ENCODE assay signal across 1 cellular context in the genomic region with DNA sequence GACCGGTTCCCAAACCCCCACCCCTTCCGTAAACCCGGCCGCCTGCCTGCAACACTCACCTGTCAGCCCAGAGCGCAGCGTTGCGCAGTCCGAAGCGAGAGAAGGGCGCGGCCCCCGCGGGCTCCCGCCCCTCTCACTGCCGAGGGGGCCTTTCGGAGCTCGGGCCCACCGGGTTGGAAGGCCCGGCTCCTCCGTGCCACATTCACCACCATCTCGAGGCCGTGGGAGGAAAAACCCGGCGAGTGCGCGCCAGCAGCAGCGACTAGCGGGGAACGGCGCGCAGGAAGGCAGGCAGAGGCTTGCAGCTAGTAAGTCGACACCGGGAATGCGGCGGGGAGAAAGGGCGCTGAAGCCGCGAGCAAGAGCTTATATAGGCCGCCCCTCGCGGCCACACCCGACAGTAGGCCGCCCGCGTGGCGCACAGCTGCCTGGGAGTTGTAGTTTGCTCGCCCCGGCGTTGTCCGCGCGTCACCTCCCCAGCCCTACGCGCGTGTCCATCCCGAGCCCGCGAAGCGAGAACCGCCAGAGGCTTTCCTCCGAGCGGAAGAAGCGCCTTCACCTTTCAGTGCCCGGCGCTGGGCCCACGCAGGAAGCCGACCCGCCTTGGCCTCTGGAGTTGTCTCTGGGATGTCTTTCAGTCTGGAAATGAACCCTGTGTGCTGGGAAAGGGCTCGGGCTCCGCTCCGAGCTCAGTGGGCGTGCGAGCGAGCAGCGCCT.
TF ChIP-seq lines count a peak whose summit lies in the region.

No MANE protein-coding gene starts in this region.

TF ChIP-seq in HepG2, 621 proteins besides CTCF, POLR2A, EP300 and RAD21 (continued from another document and continues in another):
- TF ChIP-seq, protein P1, sequence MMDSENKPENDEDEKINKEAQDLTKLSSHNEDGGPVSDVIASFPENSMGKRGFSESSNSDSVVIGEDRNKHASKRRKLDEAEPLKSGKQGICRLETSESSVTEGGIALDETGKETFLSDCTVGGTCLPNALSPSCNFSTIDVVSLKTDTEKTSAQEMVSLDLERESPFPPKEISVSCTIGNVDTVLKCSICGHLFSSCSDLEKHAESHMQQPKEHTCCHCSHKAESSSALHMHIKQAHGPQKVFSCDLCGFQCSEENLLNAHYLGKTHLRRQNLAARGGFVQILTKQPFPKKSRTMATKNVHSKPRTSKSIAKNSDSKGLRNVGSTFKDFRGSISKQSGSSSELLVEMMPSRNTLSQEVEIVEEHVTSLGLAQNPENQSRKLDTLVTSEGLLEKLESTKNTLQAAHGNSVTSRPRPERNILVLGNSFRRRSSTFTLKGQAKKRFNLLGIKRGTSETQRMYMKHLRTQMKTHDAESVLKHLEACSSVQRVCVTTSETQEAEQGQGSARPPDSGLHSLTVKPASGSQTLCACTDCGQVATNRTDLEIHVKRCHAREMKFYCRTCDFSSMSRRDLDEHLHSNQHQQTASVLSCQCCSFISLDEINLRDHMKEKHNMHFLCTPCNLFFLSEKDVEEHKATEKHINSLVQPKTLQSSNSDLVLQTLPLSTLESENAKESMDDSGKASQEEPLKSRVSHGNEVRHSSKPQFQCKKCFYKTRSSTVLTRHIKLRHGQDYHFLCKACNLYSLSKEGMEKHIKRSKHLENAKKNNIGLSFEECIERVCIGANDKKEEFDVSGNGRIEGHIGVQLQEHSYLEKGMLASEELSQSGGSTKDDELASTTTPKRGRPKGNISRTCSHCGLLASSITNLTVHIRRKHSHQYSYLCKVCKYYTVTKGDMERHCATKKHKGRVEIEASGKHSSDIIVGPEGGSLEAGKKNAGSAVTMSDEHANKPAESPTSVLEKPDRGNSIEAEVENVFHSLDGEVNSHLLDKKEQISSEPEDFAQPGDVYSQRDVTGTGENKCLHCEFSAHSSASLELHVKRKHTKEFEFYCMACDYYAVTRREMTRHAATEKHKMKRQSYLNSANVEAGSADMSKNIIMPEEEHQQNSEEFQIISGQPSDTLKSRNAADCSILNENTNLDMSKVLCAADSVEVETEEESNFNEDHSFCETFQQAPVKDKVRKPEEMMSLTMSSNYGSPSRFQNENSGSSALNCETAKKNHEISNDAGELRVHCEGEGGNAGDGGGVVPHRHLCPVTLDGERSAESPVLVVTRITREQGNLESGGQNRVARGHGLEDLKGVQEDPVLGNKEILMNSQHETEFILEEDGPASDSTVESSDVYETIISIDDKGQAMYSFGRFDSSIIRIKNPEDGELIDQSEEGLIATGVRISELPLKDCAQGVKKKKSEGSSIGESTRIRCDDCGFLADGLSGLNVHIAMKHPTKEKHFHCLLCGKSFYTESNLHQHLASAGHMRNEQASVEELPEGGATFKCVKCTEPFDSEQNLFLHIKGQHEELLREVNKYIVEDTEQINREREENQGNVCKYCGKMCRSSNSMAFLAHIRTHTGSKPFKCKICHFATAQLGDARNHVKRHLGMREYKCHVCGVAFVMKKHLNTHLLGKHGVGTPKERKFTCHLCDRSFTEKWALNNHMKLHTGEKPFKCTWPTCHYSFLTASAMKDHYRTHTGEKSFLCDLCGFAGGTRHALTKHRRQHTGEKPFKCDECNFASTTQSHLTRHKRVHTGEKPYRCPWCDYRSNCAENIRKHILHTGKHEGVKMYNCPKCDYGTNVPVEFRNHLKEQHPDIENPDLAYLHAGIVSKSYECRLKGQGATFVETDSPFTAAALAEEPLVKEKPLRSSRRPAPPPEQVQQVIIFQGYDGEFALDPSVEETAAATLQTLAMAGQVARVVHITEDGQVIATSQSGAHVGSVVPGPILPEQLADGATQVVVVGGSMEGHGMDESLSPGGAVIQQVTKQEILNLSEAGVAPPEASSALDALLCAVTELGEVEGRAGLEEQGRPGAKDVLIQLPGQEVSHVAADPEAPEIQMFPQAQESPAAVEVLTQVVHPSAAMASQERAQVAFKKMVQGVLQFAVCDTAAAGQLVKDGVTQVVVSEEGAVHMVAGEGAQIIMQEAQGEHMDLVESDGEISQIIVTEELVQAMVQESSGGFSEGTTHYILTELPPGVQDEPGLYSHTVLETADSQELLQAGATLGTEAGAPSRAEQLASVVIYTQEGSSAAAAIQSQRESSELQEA (CRISPR knock-in tag; IDR thresholded peaks at IDR 0.05; ENCODE audit: not compliant biosample characterization): peak; percentile 91
- TF ChIP-seq, protein P2, sequence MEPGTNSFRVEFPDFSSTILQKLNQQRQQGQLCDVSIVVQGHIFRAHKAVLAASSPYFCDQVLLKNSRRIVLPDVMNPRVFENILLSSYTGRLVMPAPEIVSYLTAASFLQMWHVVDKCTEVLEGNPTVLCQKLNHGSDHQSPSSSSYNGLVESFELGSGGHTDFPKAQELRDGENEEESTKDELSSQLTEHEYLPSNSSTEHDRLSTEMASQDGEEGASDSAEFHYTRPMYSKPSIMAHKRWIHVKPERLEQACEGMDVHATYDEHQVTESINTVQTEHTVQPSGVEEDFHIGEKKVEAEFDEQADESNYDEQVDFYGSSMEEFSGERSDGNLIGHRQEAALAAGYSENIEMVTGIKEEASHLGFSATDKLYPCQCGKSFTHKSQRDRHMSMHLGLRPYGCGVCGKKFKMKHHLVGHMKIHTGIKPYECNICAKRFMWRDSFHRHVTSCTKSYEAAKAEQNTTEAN (CRISPR knock-in tag; conservative IDR thresholded peaks at IDR 0.05): no peak; the same call in 1 of the 2 replicates
- TF ChIP-seq, protein P3, sequence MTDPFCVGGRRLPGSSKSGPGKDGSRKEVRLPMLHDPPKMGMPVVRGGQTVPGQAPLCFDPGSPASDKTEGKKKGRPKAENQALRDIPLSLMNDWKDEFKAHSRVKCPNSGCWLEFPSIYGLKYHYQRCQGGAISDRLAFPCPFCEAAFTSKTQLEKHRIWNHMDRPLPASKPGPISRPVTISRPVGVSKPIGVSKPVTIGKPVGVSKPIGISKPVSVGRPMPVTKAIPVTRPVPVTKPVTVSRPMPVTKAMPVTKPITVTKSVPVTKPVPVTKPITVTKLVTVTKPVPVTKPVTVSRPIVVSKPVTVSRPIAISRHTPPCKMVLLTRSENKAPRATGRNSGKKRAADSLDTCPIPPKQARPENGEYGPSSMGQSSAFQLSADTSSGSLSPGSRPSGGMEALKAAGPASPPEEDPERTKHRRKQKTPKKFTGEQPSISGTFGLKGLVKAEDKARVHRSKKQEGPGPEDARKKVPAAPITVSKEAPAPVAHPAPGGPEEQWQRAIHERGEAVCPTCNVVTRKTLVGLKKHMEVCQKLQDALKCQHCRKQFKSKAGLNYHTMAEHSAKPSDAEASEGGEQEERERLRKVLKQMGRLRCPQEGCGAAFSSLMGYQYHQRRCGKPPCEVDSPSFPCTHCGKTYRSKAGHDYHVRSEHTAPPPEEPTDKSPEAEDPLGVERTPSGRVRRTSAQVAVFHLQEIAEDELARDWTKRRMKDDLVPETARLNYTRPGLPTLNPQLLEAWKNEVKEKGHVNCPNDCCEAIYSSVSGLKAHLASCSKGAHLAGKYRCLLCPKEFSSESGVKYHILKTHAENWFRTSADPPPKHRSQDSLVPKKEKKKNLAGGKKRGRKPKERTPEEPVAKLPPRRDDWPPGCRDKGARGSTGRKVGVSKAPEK (CRISPR knock-in tag; IDR thresholded peaks at IDR 0.05; ENCODE audit: borderline replicate concordance): no peak
- peak; percentile 94 for TF ChIP-seq DMAP1 (CRISPR knock-in tag; IDR thresholded peaks at IDR 0.05)
- peak; percentile 63 for TF ChIP-seq FOSL2 (CRISPR knock-in tag; IDR thresholded peaks at IDR 0.05)
- no peak for TF ChIP-seq IKZF1 (IDR thresholded peaks at IDR 0.05)
- TF ChIP-seq U2AF1 (optimal IDR thresholded peaks at IDR 0.05; ENCODE audit: low read depth, low read length): peak; percentile 99
- peak; percentile 67; the same call in 1 of the 2 replicates for TF ChIP-seq SNAI1 (CRISPR knock-in tag; IDR thresholded peaks at IDR 0.05; ENCODE audit: borderline replicate concordance)
- no peak for TF ChIP-seq NR3C1 (CRISPR knock-in tag; IDR thresholded peaks at IDR 0.05)
- peak; percentile 97 for TF ChIP-seq DNMT3B (CRISPR knock-in tag; conservative IDR thresholded peaks at IDR 0.05)
- peak; percentile 83 for TF ChIP-seq ZNF839 (CRISPR knock-in tag; IDR thresholded peaks at IDR 0.05; ENCODE audit: borderline replicate concordance)
- 0 out of 2 replicates have a peak, but pooled peaks have one; percentile 33 for TF ChIP-seq BRD4 (CRISPR knock-in tag; IDR thresholded peaks at IDR 0.05)
- peak; percentile 27 for TF ChIP-seq ZNF883 (CRISPR knock-in tag; IDR thresholded peaks at IDR 0.05; ENCODE audit: not compliant biosample characterization)
- TF ChIP-seq, protein P4, sequence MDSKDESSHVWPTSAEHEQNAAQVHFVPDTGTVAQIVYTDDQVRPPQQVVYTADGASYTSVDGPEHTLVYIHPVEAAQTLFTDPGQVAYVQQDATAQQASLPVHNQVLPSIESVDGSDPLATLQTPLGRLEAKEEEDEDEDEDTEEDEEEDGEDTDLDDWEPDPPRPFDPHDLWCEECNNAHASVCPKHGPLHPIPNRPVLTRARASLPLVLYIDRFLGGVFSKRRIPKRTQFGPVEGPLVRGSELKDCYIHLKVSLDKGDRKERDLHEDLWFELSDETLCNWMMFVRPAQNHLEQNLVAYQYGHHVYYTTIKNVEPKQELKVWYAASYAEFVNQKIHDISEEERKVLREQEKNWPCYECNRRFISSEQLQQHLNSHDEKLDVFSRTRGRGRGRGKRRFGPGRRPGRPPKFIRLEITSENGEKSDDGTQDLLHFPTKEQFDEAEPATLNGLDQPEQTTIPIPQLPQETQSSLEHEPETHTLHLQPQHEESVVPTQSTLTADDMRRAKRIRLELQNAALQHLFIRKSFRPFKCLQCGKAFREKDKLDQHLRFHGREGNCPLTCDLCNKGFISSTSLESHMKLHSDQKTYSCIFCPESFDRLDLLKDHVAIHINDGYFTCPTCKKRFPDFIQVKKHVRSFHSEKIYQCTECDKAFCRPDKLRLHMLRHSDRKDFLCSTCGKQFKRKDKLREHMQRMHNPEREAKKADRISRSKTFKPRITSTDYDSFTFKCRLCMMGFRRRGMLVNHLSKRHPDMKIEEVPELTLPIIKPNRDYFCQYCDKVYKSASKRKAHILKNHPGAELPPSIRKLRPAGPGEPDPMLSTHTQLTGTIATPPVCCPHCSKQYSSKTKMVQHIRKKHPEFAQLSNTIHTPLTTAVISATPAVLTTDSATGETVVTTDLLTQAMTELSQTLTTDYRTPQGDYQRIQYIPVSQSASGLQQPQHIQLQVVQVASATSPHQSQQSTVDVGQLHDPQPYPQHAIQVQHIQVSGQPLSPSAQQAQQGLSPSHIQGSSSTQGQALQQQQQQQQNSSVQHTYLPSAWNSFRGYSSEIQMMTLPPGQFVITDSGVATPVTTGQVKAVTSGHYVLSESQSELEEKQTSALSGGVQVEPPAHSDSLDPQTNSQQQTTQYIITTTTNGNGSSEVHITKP (CRISPR knock-in tag; IDR thresholded peaks at IDR 0.05; ENCODE audit: low read depth): no peak
- 0 out of 2 replicates have a peak, but pooled peaks have one; percentile 51 for TF ChIP-seq DNMT1 (CRISPR knock-in tag; IDR thresholded peaks at IDR 0.05)
- TF ChIP-seq, protein P5, sequence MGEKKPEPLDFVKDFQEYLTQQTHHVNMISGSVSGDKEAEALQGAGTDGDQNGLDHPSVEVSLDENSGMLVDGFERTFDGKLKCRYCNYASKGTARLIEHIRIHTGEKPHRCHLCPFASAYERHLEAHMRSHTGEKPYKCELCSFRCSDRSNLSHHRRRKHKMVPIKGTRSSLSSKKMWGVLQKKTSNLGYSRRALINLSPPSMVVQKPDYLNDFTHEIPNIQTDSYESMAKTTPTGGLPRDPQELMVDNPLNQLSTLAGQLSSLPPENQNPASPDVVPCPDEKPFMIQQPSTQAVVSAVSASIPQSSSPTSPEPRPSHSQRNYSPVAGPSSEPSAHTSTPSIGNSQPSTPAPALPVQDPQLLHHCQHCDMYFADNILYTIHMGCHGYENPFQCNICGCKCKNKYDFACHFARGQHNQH (CRISPR knock-in tag; IDR thresholded peaks at IDR 0.05): peak; percentile 96
- TF ChIP-seq, protein P6, sequence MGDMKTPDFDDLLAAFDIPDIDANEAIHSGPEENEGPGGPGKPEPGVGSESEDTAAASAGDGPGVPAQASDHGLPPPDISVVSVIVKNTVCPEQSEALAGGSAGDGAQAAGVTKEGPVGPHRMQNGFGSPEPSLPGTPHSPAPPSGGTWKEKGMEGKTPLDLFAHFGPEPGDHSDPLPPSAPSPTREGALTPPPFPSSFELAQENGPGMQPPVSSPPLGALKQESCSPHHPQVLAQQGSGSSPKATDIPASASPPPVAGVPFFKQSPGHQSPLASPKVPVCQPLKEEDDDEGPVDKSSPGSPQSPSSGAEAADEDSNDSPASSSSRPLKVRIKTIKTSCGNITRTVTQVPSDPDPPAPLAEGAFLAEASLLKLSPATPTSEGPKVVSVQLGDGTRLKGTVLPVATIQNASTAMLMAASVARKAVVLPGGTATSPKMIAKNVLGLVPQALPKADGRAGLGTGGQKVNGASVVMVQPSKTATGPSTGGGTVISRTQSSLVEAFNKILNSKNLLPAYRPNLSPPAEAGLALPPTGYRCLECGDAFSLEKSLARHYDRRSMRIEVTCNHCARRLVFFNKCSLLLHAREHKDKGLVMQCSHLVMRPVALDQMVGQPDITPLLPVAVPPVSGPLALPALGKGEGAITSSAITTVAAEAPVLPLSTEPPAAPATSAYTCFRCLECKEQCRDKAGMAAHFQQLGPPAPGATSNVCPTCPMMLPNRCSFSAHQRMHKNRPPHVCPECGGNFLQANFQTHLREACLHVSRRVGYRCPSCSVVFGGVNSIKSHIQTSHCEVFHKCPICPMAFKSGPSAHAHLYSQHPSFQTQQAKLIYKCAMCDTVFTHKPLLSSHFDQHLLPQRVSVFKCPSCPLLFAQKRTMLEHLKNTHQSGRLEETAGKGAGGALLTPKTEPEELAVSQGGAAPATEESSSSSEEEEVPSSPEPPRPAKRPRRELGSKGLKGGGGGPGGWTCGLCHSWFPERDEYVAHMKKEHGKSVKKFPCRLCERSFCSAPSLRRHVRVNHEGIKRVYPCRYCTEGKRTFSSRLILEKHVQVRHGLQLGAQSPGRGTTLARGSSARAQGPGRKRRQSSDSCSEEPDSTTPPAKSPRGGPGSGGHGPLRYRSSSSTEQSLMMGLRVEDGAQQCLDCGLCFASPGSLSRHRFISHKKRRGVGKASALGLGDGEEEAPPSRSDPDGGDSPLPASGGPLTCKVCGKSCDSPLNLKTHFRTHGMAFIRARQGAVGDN (CRISPR knock-in tag; IDR thresholded peaks at IDR 0.05): peak; percentile 96
- peak; percentile 83 for TF ChIP-seq MAZ (IDR thresholded peaks at IDR 0.05; ENCODE audit: borderline replicate concordance, low read depth, low read length)
- TF ChIP-seq MAZ (CRISPR knock-in tag; IDR thresholded peaks at IDR 0.05; ENCODE audit: low read depth): peak; percentile 79; the same call in 1 of the 2 replicates
- peak; percentile 79; the same call in 1 of the 2 replicates for TF ChIP-seq NKX3-1 (CRISPR knock-in tag; IDR thresholded peaks at IDR 0.05)
- peak; percentile 80; the same call in 1 of the 2 replicates for TF ChIP-seq MEIS1 (CRISPR knock-in tag; IDR thresholded peaks at IDR 0.05; ENCODE audit: borderline replicate concordance)
- no peak for TF ChIP-seq ZNF678 (CRISPR knock-in tag; IDR thresholded peaks at IDR 0.05)
- no peak for TF ChIP-seq ZNF530 (CRISPR knock-in tag; IDR thresholded peaks at IDR 0.05; ENCODE audit: low read depth)
- TF ChIP-seq, protein P7, sequence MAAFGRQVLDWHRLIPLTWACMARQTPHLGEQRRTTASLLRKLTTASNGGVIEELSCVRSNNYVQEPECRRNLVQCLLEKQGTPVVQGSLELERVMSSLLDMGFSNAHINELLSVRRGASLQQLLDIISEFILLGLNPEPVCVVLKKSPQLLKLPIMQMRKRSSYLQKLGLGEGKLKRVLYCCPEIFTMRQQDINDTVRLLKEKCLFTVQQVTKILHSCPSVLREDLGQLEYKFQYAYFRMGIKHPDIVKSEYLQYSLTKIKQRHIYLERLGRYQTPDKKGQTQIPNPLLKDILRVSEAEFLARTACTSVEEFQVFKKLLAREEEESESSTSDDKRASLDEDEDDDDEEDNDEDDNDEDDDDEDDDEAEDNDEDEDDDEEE (CRISPR knock-in tag; IDR thresholded peaks at IDR 0.05): peak; percentile 87; the same call in 1 of the 2 replicates
- no peak for TF ChIP-seq ZNF672 (CRISPR knock-in tag; IDR thresholded peaks at IDR 0.05)
